In genomic region chr13:77386046-77386445, GRCh38 we compare ENCODE assay signal across 14 cellular contexts.
"Had no signal": no experiment of that assay in that cellular context is flagged by ENCODE, and none has a peak within 500 bp of the region (broad histone marks: within the 10 kb centered on the region; RNA-seq: fewer than 3 reads in every experiment).

No MANE protein-coding gene starts in this region.

- H3K36me3 ChIP-seq: esophagus squamous epithelium, stomach, upper lobe of left lung had no signal

- H3K9me3 Mint-ChIP-seq: activated CD4-positive, alpha-beta T cell treated with anti-CD3 and anti-CD28 coated beads, Interleukin-2, amount 10 ng/mL, durations not matched to agents 7 days and 5 days; activated T-cell treated with anti-CD3 and anti-CD28 coated beads, Interleukin-2, amount 50 U/mL, for 72 hours; effector memory CD8-positive, alpha-beta T cell; memory B cell had no signal

- H3K27ac ChIP-seq: foreskin keratinocyte, hepatocyte, stomach, upper lobe of left lung had no signal

- H3K36me3 Mint-ChIP-seq: memory B cell had no signal

- H3K27me3 Mint-ChIP-seq: effector memory CD8-positive, alpha-beta T cell; memory B cell had no signal

- H3K4me1 Mint-ChIP-seq: memory B cell had no signal

- ATAC-seq: effector memory CD8-positive, alpha-beta T cell; foreskin keratinocyte had no signal

- DNase-seq: activated CD4-positive, alpha-beta T cell treated with anti-CD3 and anti-CD28 coated beads, Interleukin-2, amount 10 ng/mL, durations not matched to agents 7 days and 5 days; activated effector memory CD4-positive, alpha-beta T cell treated with anti-CD3 and anti-CD28 coated beads, Interleukin-2, amount 50 U/mL, for 16 hours; activated naive CD4-positive, alpha-beta T cell treated with anti-CD3 and anti-CD28 coated beads, Interleukin-2, amount 50 U/mL, for 16 hours; activated T-cell treated with anti-CD3 and anti-CD28 coated beads, Interleukin-2, amount 50 U/mL, for 72 hours; effector memory CD8-positive, alpha-beta T cell; esophagus squamous epithelium; foreskin keratinocyte; stimulated activated CD4-positive, alpha-beta T cell treated with anti-CD3 and anti-CD28 coated beads, Interleukin-4, amount 100 ng/mL, for 1 hour; stomach; upper lobe of left lung had no signal

- H3K4me1 ChIP-seq: foreskin keratinocyte, stomach, upper lobe of left lung had no signal

- H3K4me3 ChIP-seq: esophagus squamous epithelium, hepatocyte, skin epidermis, stomach, upper lobe of left lung had no signal

- H3K27me3 ChIP-seq: esophagus squamous epithelium, hepatocyte, stomach, upper lobe of left lung had no signal

- H3K27ac Mint-ChIP-seq: activated CD4-positive, alpha-beta T cell treated with anti-CD3 and anti-CD28 coated beads, Interleukin-2, amount 10 ng/mL, durations not matched to agents 7 days and 5 days; activated T-cell treated with anti-CD3 and anti-CD28 coated beads, Interleukin-2, amount 50 U/mL, for 72 hours; effector memory CD8-positive, alpha-beta T cell; memory B cell; progenitor cell of endocrine pancreas had no signal

- H3K4me3 Mint-ChIP-seq: activated CD4-positive, alpha-beta T cell treated with anti-CD3 and anti-CD28 coated beads, Interleukin-2, amount 10 ng/mL, durations not matched to agents 7 days and 5 days; activated T-cell treated with anti-CD3 and anti-CD28 coated beads, Interleukin-2, amount 50 U/mL, for 72 hours; effector memory CD8-positive, alpha-beta T cell; memory B cell had no signal

- H3K9me3 ChIP-seq: upper lobe of left lung had no signal
